ENCODE assay signal across 2 cellular contexts in genomic region chr17:81228834-81229665, GRCh38.
TF ChIP-seq lines count a peak whose summit lies in the region.

No MANE protein-coding gene starts in this region.

TF ChIP-seq in HepG2, 621 proteins besides CTCF, POLR2A, EP300 and RAD21:
- no peak for TF ChIP-seq RELA (CRISPR knock-in tag; IDR thresholded peaks at IDR 0.05)
- TF ChIP-seq ZMAT5 (CRISPR knock-in tag; IDR thresholded peaks at IDR 0.05; ENCODE audit: borderline replicate concordance, low read depth) = no peak
- no peak for TF ChIP-seq ZBTB37 (CRISPR knock-in tag; IDR thresholded peaks at IDR 0.05)
- no peak for TF ChIP-seq PBX2 (CRISPR knock-in tag; IDR thresholded peaks at IDR 0.05)
- no peak for TF ChIP-seq SMARCC2 (IDR thresholded peaks at IDR 0.05)
- TF ChIP-seq CBX2 (IDR thresholded peaks at IDR 0.05; ENCODE audit: low read depth, low read length) = no peak
- TF ChIP-seq CBX2 (CRISPR knock-in tag; IDR thresholded peaks at IDR 0.05; ENCODE audit: low read depth) = no peak
- TF ChIP-seq ZNF747 (CRISPR knock-in tag; IDR thresholded peaks at IDR 0.05; ENCODE audit: borderline replicate concordance) = no peak
- no peak for TF ChIP-seq ZNF512B (CRISPR knock-in tag; IDR thresholded peaks at IDR 0.05; ENCODE audit: borderline replicate concordance)
TF ChIP-seq in HepG2: peak in this region for 0.

TF ChIP-seq in GM12878, 131 proteins besides CTCF, POLR2A, EP300 and RAD21:
- no peak for TF ChIP-seq ZNF24 (IDR thresholded peaks at IDR 0.05)
- no peak for TF ChIP-seq ZNF217 (IDR thresholded peaks at IDR 0.05)
- no peak for TF ChIP-seq CHD1 (IDR thresholded peaks at IDR 0.05; ENCODE audit: low read depth, low read length)
- no peak for TF ChIP-seq LARP7 (IDR thresholded peaks at IDR 0.05)
- TF ChIP-seq GABPA (IDR thresholded peaks at IDR 0.05; ENCODE audit: low read depth) = no peak
- TF ChIP-seq ZBTB33 (IDR thresholded peaks at IDR 0.05) = no peak
- TF ChIP-seq CBX5 (IDR thresholded peaks at IDR 0.05; ENCODE audit: low read depth) = no peak
- no peak for TF ChIP-seq SUPT20H (IDR thresholded peaks at IDR 0.05; ENCODE audit: borderline replicate concordance, control insufficient read depth, low read depth, low read length)
- TF ChIP-seq PML (IDR thresholded peaks at IDR 0.05; ENCODE audit: low read length) = no peak
- no peak for TF ChIP-seq ESRRA (IDR thresholded peaks at IDR 0.05; ENCODE audit: low read length)
- no peak for TF ChIP-seq TAF1 (IDR thresholded peaks at IDR 0.05; ENCODE audit: borderline replicate concordance, low read depth, low read length)
- TF ChIP-seq NFIC (IDR thresholded peaks at IDR 0.05; ENCODE audit: low read depth, low read length) = no peak
- no peak for TF ChIP-seq HDAC2 (IDR thresholded peaks at IDR 0.05)
- no peak for TF ChIP-seq BCL11A (IDR thresholded peaks at IDR 0.05; ENCODE audit: low read depth, low read length)
- TF ChIP-seq CHD2 (IDR thresholded peaks at IDR 0.05; ENCODE audit: borderline replicate concordance, low read depth, low read length) = no peak
- TF ChIP-seq SPI1 (IDR thresholded peaks at IDR 0.05; ENCODE audit: borderline replicate concordance, insufficient read depth, low read depth, low read length) = no peak
- no peak for TF ChIP-seq ATF2 (IDR thresholded peaks at IDR 0.05; ENCODE audit: low read length)
- no peak for TF ChIP-seq PAX8 (IDR thresholded peaks at IDR 0.05)
